In the genomic region with DNA sequence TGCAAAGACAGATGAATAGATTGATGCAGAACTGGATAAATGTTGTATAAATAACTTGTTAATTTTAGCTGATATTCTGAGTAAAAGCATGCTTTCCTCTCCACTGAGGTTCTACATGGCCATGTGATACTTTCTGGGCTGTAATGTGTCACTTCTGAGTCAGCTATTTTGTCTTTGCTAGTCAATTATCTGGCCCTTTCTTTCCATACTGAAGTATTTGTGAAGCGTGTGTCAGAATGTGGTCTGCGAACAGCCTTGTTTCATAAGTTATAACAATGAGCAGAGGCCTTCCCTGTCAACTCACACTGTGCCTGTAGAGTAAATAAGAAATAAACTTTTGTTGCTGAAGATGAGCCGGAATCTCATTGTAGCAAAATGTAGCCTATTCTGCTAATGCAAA, we compare ENCODE assay signal across 30 cellular contexts.
DNase-seq lines count a peak whose midpoint lies in the region; ATAC-seq and TF ChIP-seq lines count a peak whose summit lies in the region.
"Had no signal": no experiment of that assay in that cellular context is flagged by ENCODE, and none has a peak within 500 bp of the region (broad histone marks: within the 10 kb centered on the region; RNA-seq: fewer than 3 reads in every experiment).

No MANE protein-coding gene starts in this region.

- H3K9ac ChIP-seq in Karpas-422 (ENCODE audit: low read length) = no peak overlapping the region

- H3K27ac ChIP-seq in brain microvascular endothelial cell = no peak overlapping the region
- H3K27ac ChIP-seq in Karpas-422 (ENCODE audit: low read length) = no peak overlapping the region
- H3K27ac ChIP-seq: ascending aorta, dorsolateral prefrontal cortex, RWPE1, stomach, thyroid gland, vagina had no signal

- TF ChIP-seq CTCF in brain microvascular endothelial cell (IDR thresholded peaks at IDR 0.05; ENCODE audit: low read depth, low read length, missing control alignments) = no peak

- peaks cover under 1% of the 10 kb centered on the region for H3K9me3 ChIP-seq in Karpas-422 (ENCODE audit: low read length)
- H3K9me3 ChIP-seq: ascending aorta, mucosa of descending colon, stomach, thyroid gland, vagina had no signal

- no peak overlapping the region for H3K4me2 ChIP-seq in Karpas-422 (ENCODE audit: low read depth, low read length, poor library complexity, severe bottlenecking)

- in situ Hi-C loops in brain microvascular endothelial cell (cut with HindIII; ENCODE audit: low pct_ligation_motif_present, low sequenced_read_pairs) = no loop called here

- no peaks in the 10 kb centered on the region for H3K9me2 ChIP-seq in Karpas-422 (replicated peaks; ENCODE audit: insufficient read depth, low read length)

- H3K36me3 ChIP-seq in brain microvascular endothelial cell (replicated peaks) = no peaks in the 10 kb centered on the region
- no peaks in the 10 kb centered on the region for H3K36me3 ChIP-seq in Karpas-422 (ENCODE audit: insufficient read depth, low read length)
- H3K36me3 ChIP-seq: ascending aorta, stomach, thyroid gland, vagina had no signal

- H2AFZ ChIP-seq in Karpas-422 (ENCODE audit: low read length) = no peak overlapping the region

- no peaks in the 10 kb centered on the region for H3K79me2 ChIP-seq in Karpas-422 (ENCODE audit: low read length)

- DNase-seq in AG08395 (ENCODE audit: low spot score) (peak; percentile 2), HT1080 (ENCODE audit: low read depth) (peak; percentile 65), brain microvascular endothelial cell (peak; percentile 4), iris pigment epithelial cell (ENCODE audit: low read depth) (peak; percentile 10), NCI-H82 (lab: John Stamatoyannopoulos, UW) (no peak), dermis blood vessel endothelial cell (no peak), Karpas-422 (no peak)
- DNase-seq: activated CD4-positive, CD25-positive, alpha-beta regulatory T cell; activated gamma-delta T cell; activated naive CD8-positive, alpha-beta T cell treated with anti-CD3 and anti-CD28 coated beads, Interleukin-2, amount 10 ng/mL, durations not matched to agents 7 days and 5 days; activated T-cell treated with anti-CD3 and anti-CD28 coated beads, Interleukin-2, amount 50 U/mL, for 24 hours; CD8-positive, alpha-beta memory T cell; dorsolateral prefrontal cortex; EL; H9; mucosa of descending colon; NCI-H146; NCI-H774; occipital lobe; stimulated activated CD4-positive, alpha-beta T cell treated with anti-CD3 and anti-CD28 coated beads, Interleukin-4, amount 100 ng/mL, for 1 hour; stomach; T-cell; thyroid gland had no signal

- H3K27me3 ChIP-seq in brain microvascular endothelial cell (replicated peaks) = no peaks in the 10 kb centered on the region
- no peaks in the 10 kb centered on the region for H3K27me3 ChIP-seq in Karpas-422 (ENCODE audit: low read length)
- H3K27me3 ChIP-seq: ascending aorta, dorsolateral prefrontal cortex, stomach, thyroid gland, vagina had no signal

- no peaks in the 10 kb centered on the region for H4K20me1 ChIP-seq in Karpas-422 (ENCODE audit: insufficient read depth, low read depth, low read length)

- H3K4me3 ChIP-seq in brain microvascular endothelial cell (ENCODE audit: low read depth, low read length) = no peak overlapping the region
- H3K4me3 ChIP-seq in Karpas-422 (ENCODE audit: low read length) = no peak overlapping the region
- H3K4me3 ChIP-seq: ascending aorta, dorsolateral prefrontal cortex, lung, mucosa of descending colon, stomach, thyroid gland, vagina had no signal

- H3K4me1 ChIP-seq in Karpas-422 (ENCODE audit: low read length) = no peaks in the 10 kb centered on the region
- H3K4me1 ChIP-seq: ascending aorta, stomach, thyroid gland, vagina had no signal

- ATAC-seq in HG03521 (IDR thresholded peaks at IDR 0.05; ENCODE audit: unreplicated experiment) = no peak
- ATAC-seq: HepG2; mucosa of descending colon; natural killer cell treated with Interleukin-12 subunit alpha and Interleukin-12 subunit beta and Interleukin-15 and Interleukin-18, amount 100 ng/mL, for 72 hours; T-cell had no signal

Comparison
In these comparisons a context has a peak if more than half of its experiments do, and no peak if none do; other contexts are left out.
1. DNase-seq: peak in AG08395 (single experiment), HT1080 (single experiment), brain microvascular endothelial cell (single experiment) and iris pigment epithelial cell (single experiment); none in NCI-H82 (single experiment), dermis blood vessel endothelial cell (single experiment) and Karpas-422 (single experiment).